Comparison of ENCODE assay signal across 22 cellular contexts in genomic region chr3:8776406-8776805, GRCh38. TPM values are rescaled to one million over a fixed set of nuclear protein-coding genes. Genes with fewer than 3 reads are reported as not detected.
DNase-seq lines count a peak whose midpoint lies in the region; ATAC-seq and TF ChIP-seq lines count a peak whose summit lies in the region.
"Had no signal": no experiment of that assay in that cellular context is flagged by ENCODE, and none has a peak within 500 bp of the region (broad histone marks: within the 10 kb centered on the region; RNA-seq: fewer than 3 reads in every experiment).

No MANE protein-coding gene starts in this region.

- H3K36me3 Mint-ChIP-seq in endodermal cell (ENCODE audit: low read depth): peaks cover 2% of the 10 kb centered on the region
- H3K36me3 Mint-ChIP-seq: naive B cell had no signal

- H3K4me1 ChIP-seq in endodermal cell (ENCODE audit: control insufficient read depth, insufficient read depth, low read length) (peaks cover 1% of the 10 kb centered on the region), osteoblast (ENCODE audit: insufficient read depth, low read length) (peaks cover 20% of the 10 kb centered on the region)
- H3K4me1 ChIP-seq: BLaER1, lower lobe of right lung, testis had no signal

- peaks cover 7% of the 10 kb centered on the region for H3K27me3 Mint-ChIP-seq in endodermal cell (ENCODE audit: insufficient read depth)

- no peak overlapping the region for H3K4me3 Mint-ChIP-seq in endodermal cell
- H3K4me3 Mint-ChIP-seq: activated CD4-positive, alpha-beta T cell treated with anti-CD3 and anti-CD28 coated beads for 36 hours; dendritic cell treated with granulocyte-macrophage colony-stimulating factor and Interleukin-4, amounts not matched to agents 40 ng/mL and 50 ng/mL, for 4 days; naive B cell had no signal

- no peak overlapping the region for H3K27ac Mint-ChIP-seq in endodermal cell
- H3K27ac Mint-ChIP-seq: activated CD4-positive, alpha-beta T cell treated with anti-CD3 and anti-CD28 coated beads for 36 hours; dendritic cell treated with granulocyte-macrophage colony-stimulating factor and Interleukin-4, amounts not matched to agents 40 ng/mL and 50 ng/mL, for 4 days; naive B cell; progenitor cell of endocrine pancreas had no signal

- no peaks in the 10 kb centered on the region for H3K79me2 ChIP-seq in osteoblast (ENCODE audit: insufficient read depth, low read length)

- WGBS in endodermal cell (ENCODE audit: insufficient coverage in 1 of 2, insufficient read length in 1 of 2), 2 experiments: 67 to 75% methylated on average over 2 to 4 of the region's 4 CpGs

- H3K27me3 ChIP-seq in endodermal cell (ENCODE audit: control insufficient read depth, insufficient read depth, low read length, poor library complexity, severe bottlenecking) (no peaks in the 10 kb centered on the region), osteoblast (ENCODE audit: insufficient read depth, low read length) (peaks cover 4% of the 10 kb centered on the region)
- H3K27me3 ChIP-seq: BLaER1, testis had no signal

- H3K4me3 ChIP-seq in endodermal cell (ENCODE audit: low read length): no peak overlapping the region
- H3K4me3 ChIP-seq in osteoblast (ENCODE audit: insufficient read depth, low read length): no peak overlapping the region
- H3K4me3 ChIP-seq: BLaER1, lower lobe of right lung, testis had no signal

- TF ChIP-seq CTCF in endodermal cell (conservative IDR thresholded peaks at IDR 0.05) (no peak), osteoblast (IDR thresholded peaks at IDR 0.05; ENCODE audit: extremely low read depth, low read depth, low read length) (no peak), omental fat pad (IDR thresholded peaks at IDR 0.05) (no peak)

- H3K4me2 ChIP-seq in osteoblast (ENCODE audit: insufficient read depth, low read length): peak overlapping the region; percentile 59
- H3K4me2 ChIP-seq: BLaER1 had no signal

- no peaks in the 10 kb centered on the region for H4K20me1 ChIP-seq in osteoblast (ENCODE audit: insufficient read depth, low read length)
- H4K20me1 ChIP-seq: BLaER1 had no signal

- H3K9me3 Mint-ChIP-seq in endodermal cell: no peaks in the 10 kb centered on the region
- H3K9me3 Mint-ChIP-seq: dendritic cell treated with granulocyte-macrophage colony-stimulating factor and Interleukin-4, amounts not matched to agents 40 ng/mL and 50 ng/mL, for 4 days had no signal

- no peaks in the 10 kb centered on the region for H3K9me3 ChIP-seq in endodermal cell (ENCODE audit: control insufficient read depth, low read length)
- no peaks in the 10 kb centered on the region for H3K9me3 ChIP-seq in osteoblast (ENCODE audit: low read depth, low read length)
- H3K9me3 ChIP-seq: BLaER1, lower lobe of right lung, testis had no signal

- peak; percentile 62; the same call in 2 of the 3 replicates for ATAC-seq in SK-N-SH treated with all-trans-retinoic acid at 6 μM for 48 hours
- ATAC-seq in omental fat pad (ENCODE audit: low FRiP score): no peak
- ATAC-seq: activated CD4-positive, alpha-beta T cell treated with anti-CD3 and anti-CD28 coated beads for 36 hours; lower lobe of right lung had no signal

- H3K27ac ChIP-seq in endodermal cell (ENCODE audit: low read depth, low read length) (no peak overlapping the region), osteoblast (ENCODE audit: low read depth, low read length) (peak overlapping the region; percentile 89)
- H3K27ac ChIP-seq: BLaER1, lower lobe of right lung, testis had no signal

- DNase-seq in EH (ENCODE audit: low read depth): peak; percentile 99
- DNase-seq in endodermal cell: peak; percentile 41
- peak; percentile 86 for DNase-seq in osteoblast (ENCODE audit: insufficient read length, low spot score, missing footprints)
- no peak for DNase-seq in activated CD4-positive, alpha-beta T cell treated with anti-CD3 and anti-CD28 coated beads for 4 hours
- DNase-seq in pons (ENCODE audit: low spot score): no peak
- no peak for DNase-seq in NCI-H2029 treated with DMSO at 0.1 percent for 48 hours (lab: John Stamatoyannopoulos, UW)
- DNase-seq in omental fat pad (ENCODE audit: low spot score): no peak
- DNase-seq: activated CD4-positive, alpha-beta T cell treated with anti-CD3 and anti-CD28 coated beads for 36 hours; aorta; erythroblast; GF-D8; lower lobe of right lung; naive B cell; NCI-H526 treated with DMSO at 0.1 percent for 48 hours; OCI-M1; T1000; testis had no signal

- H3K36me3 ChIP-seq in endodermal cell (ENCODE audit: control insufficient read depth, insufficient read depth, low read length) (no peaks in the 10 kb centered on the region), osteoblast (ENCODE audit: insufficient read depth, low read length) (no peaks in the 10 kb centered on the region)
- H3K36me3 ChIP-seq: lower lobe of right lung had no signal

- H2AFZ ChIP-seq in osteoblast (ENCODE audit: low read length): peak overlapping the region; percentile 2

- no peak overlapping the region for H3K9ac ChIP-seq in endodermal cell (ENCODE audit: extremely low read depth, low read length, poor library complexity, severe bottlenecking)
- H3K9ac ChIP-seq: BLaER1 had no signal

- H3K4me1 Mint-ChIP-seq in endodermal cell: peaks cover 15% of the 10 kb centered on the region
- H3K4me1 Mint-ChIP-seq: activated CD4-positive, alpha-beta T cell treated with anti-CD3 and anti-CD28 coated beads for 36 hours; naive B cell had no signal

TF ChIP-seq in SK-N-SH treated with all-trans-retinoic acid at 6 μM for 48 hours, 23 proteins besides CTCF, POLR2A, EP300 and RAD21:
- no peak for TF ChIP-seq PPARA (CRISPR knock-in tag; IDR thresholded peaks at IDR 0.05; ENCODE audit: borderline replicate concordance)
- no peak for TF ChIP-seq RARB (CRISPR knock-in tag; IDR thresholded peaks at IDR 0.05)
- TF ChIP-seq BACH2 (CRISPR knock-in tag; IDR thresholded peaks at IDR 0.05; ENCODE audit: borderline replicate concordance): no peak
- no peak for TF ChIP-seq PATZ1 (CRISPR knock-in tag; IDR thresholded peaks at IDR 0.05; ENCODE audit: borderline replicate concordance)
- TF ChIP-seq ZFP30 (CRISPR knock-in tag; IDR thresholded peaks at IDR 0.05): no peak
- TF ChIP-seq POU6F1 (CRISPR knock-in tag; IDR thresholded peaks at IDR 0.05; ENCODE audit: borderline replicate concordance, low read depth): no peak
- no peak for TF ChIP-seq OSR1 (CRISPR knock-in tag; IDR thresholded peaks at IDR 0.05)
- TF ChIP-seq ZNF70 (CRISPR knock-in tag; IDR thresholded peaks at IDR 0.05): no peak
- no peak for TF ChIP-seq ESRRG (CRISPR knock-in tag; IDR thresholded peaks at IDR 0.05)
- TF ChIP-seq ZNF8 (CRISPR knock-in tag; IDR thresholded peaks at IDR 0.05): no peak

RNA-seq across cellular contexts. Expression of gene OXTR, which starts 7.0 kb away (rescaled TPM):
- 10 to 100 TPM; 10.6 to 13.1 TPM for total RNA-seq in endodermal cell
- 8.5 TPM for polyA plus RNA-seq in endodermal cell (2013, experiment 1 of 2)
- 10.4 TPM for polyA plus RNA-seq in endodermal cell (2013, experiment 2 of 2)
- total RNA-seq in osteoblast: 2.5 and 6.2 TPM in 2 replicates
- total RNA-seq in omental fat pad: 1 to 10 TPM in 2 of 4 donors, under 1 TPM in 2; 0.13 to 2.4 (median 0.83) TPM

RNA-seq across cellular contexts. Expression of gene CAV3, which starts 42.8 kb away (rescaled TPM):
- total RNA-seq in endodermal cell (not detected), osteoblast (not detected in 2 replicates), omental fat pad (not detected)
- polyA plus RNA-seq in endodermal cell (2013, experiment 1 of 2): not detected
- not detected for polyA plus RNA-seq in endodermal cell (2013, experiment 2 of 2)
- total RNA-seq: activated CD4-positive, alpha-beta T cell treated with anti-CD3 and anti-CD28 coated beads for 36 hours; aorta; lower lobe of right lung; progenitor cell of endocrine pancreas; SK-MEL-5; testis had no signal

Comparison
In these comparisons a context has a peak if more than half of its experiments do, and no peak if none do; other contexts are left out.
1. DNase-seq: peak in EH (single experiment), endodermal cell (single experiment) and osteoblast (single experiment); none in activated CD4-positive, alpha-beta T cell treated with anti-CD3 and anti-CD28 coated beads for 4 hours (0 of 2), pons (single experiment), NCI-H2029 treated with DMSO at 0.1 percent for 48 hours (single experiment) and omental fat pad (single experiment).